In genomic region chr2:53460347-53460746, GRCh38 we compare ENCODE assay signal across 16 cellular contexts.
DNase-seq lines count a peak whose midpoint lies in the region; ATAC-seq and TF ChIP-seq lines count a peak whose summit lies in the region.
"Had no signal": no experiment of that assay in that cellular context is flagged by ENCODE, and none has a peak within 500 bp of the region (broad histone marks: within the 10 kb centered on the region; RNA-seq: fewer than 3 reads in every experiment).

No MANE protein-coding gene starts in this region.

- intact Hi-C loops in naive thymus-derived CD4-positive, alpha-beta T cell (cut with micrococcal nuclease) = no loop called here

- TF ChIP-seq RAD21 in liver (IDR thresholded peaks at IDR 0.05) = peak in 1 of 2 donors; percentile 47

- POLR2A ChIA-PET in naive thymus-derived CD4-positive, alpha-beta T cell (lab: Charles Lee) = no interaction called here

- CTCF ChIA-PET in naive thymus-derived CD4-positive, alpha-beta T cell (lab: Charles Lee) = no interaction called here

- H3K4me3 Mint-ChIP-seq in activated T-helper 17 cell treated with anti-CD3 and anti-CD28 coated beads, Interleukin-2, amount 50 U/mL, for 72 hours = no peak overlapping the region
- H3K4me3 Mint-ChIP-seq in endothelial cell (ENCODE audit: unreplicated experiment) = no peak overlapping the region
- H3K4me3 Mint-ChIP-seq in naive thymus-derived CD4-positive, alpha-beta T cell = no peak overlapping the region
- H3K4me3 Mint-ChIP-seq: activated naive CD8-positive, alpha-beta T cell; GM23338 had no signal

- H3K9ac ChIP-seq in liver (ENCODE audit: low read depth in 1 of 2, low read length in 2 of 2) = no peak overlapping the region
- H3K9ac ChIP-seq: parathyroid adenoma had no signal

- peak; percentile 11 for ATAC-seq in activated T-helper 17 cell treated with anti-CD3 and anti-CD28 coated beads, Interleukin-2, amount 50 U/mL, for 72 hours (replicated peaks)
- ATAC-seq in naive thymus-derived CD4-positive, alpha-beta T cell = no peak
- no peak for ATAC-seq in HG03045 (IDR thresholded peaks at IDR 0.05; ENCODE audit: unreplicated experiment)
- ATAC-seq: GM23338, SK-N-SH treated with all-trans-retinoic acid at 6 μM for 48 hours had no signal

- no peak overlapping the region for H3K27ac Mint-ChIP-seq in activated T-helper 17 cell treated with anti-CD3 and anti-CD28 coated beads, Interleukin-2, amount 50 U/mL, for 72 hours
- no peak overlapping the region for H3K27ac Mint-ChIP-seq in endothelial cell (ENCODE audit: unreplicated experiment)
- H3K27ac Mint-ChIP-seq in naive thymus-derived CD4-positive, alpha-beta T cell = no peak overlapping the region
- H3K27ac Mint-ChIP-seq: activated naive CD8-positive, alpha-beta T cell; GM23338 had no signal

- 88% methylated on average over 1 of the region's 1 CpG for WGBS in liver

- H3K36me3 Mint-ChIP-seq in activated T-helper 17 cell treated with anti-CD3 and anti-CD28 coated beads, Interleukin-2, amount 50 U/mL, for 72 hours (ENCODE audit: low read depth) = no peaks in the 10 kb centered on the region
- no peaks in the 10 kb centered on the region for H3K36me3 Mint-ChIP-seq in endothelial cell (ENCODE audit: low read depth, unreplicated experiment)
- H3K36me3 Mint-ChIP-seq in naive thymus-derived CD4-positive, alpha-beta T cell = no peaks in the 10 kb centered on the region
- H3K36me3 Mint-ChIP-seq: activated naive CD8-positive, alpha-beta T cell had no signal

- H3K4me1 Mint-ChIP-seq in activated T-helper 17 cell treated with anti-CD3 and anti-CD28 coated beads, Interleukin-2, amount 50 U/mL, for 72 hours = no peaks in the 10 kb centered on the region
- H3K4me1 Mint-ChIP-seq in endothelial cell (ENCODE audit: unreplicated experiment) = no peaks in the 10 kb centered on the region
- H3K4me1 Mint-ChIP-seq in naive thymus-derived CD4-positive, alpha-beta T cell = no peaks in the 10 kb centered on the region

- no peak overlapping the region for H3K4me3 ChIP-seq in Jurkat, Clone E6-1 (ENCODE audit: low read length)
- H3K4me3 ChIP-seq in liver (ENCODE audit: low read depth in 1 of 3, low read length in 3 of 3) = no peak overlapping the region
- no peak overlapping the region for H3K4me3 ChIP-seq in naive thymus-derived CD4-positive, alpha-beta T cell (ENCODE audit: low read length)
- H3K4me3 ChIP-seq: coronary artery, GM23338 had no signal

- H3K27me3 ChIP-seq in liver (ENCODE audit: control insufficient read depth in 4 of 4, insufficient read depth in 4 of 4, low read length in 3 of 4) = no peaks in the 10 kb centered on the region
- H3K27me3 ChIP-seq in naive thymus-derived CD4-positive, alpha-beta T cell (ENCODE audit: control insufficient read depth in 2 of 2, insufficient read depth in 2 of 2, low read length in 2 of 2) = no peaks in the 10 kb centered on the region

- DNase-seq in NCI-H2029 (lab: John Stamatoyannopoulos, UW) (peak; percentile 43), NCI-H2029 treated with DMSO at 0.1 percent for 48 hours (lab: John Stamatoyannopoulos, UW) (no peak), endothelial cell (ENCODE audit: low spot score) (no peak)
- DNase-seq in Jurkat, Clone E6-1 (ENCODE audit: low read depth, low spot score) = peak; percentile 11
- DNase-seq in naive thymus-derived CD4-positive, alpha-beta T cell = no peak
- DNase-seq: DMS79, MM.1S, WERI-Rb-1 had no signal

- no peaks in the 10 kb centered on the region for H3K36me3 ChIP-seq in liver (ENCODE audit: control insufficient read depth in 4 of 4, insufficient read depth in 3 of 4, low read depth in 1 of 4, low read length in 3 of 4)
- H3K36me3 ChIP-seq in naive thymus-derived CD4-positive, alpha-beta T cell (ENCODE audit: control insufficient read depth in 2 of 3, insufficient read depth in 3 of 3, low read length in 3 of 3) = no peaks in the 10 kb centered on the region
- H3K36me3 ChIP-seq: WERI-Rb-1 had no signal

- no peaks in the 10 kb centered on the region for H3K27me3 Mint-ChIP-seq in activated T-helper 17 cell treated with anti-CD3 and anti-CD28 coated beads, Interleukin-2, amount 50 U/mL, for 72 hours
- H3K27me3 Mint-ChIP-seq in endothelial cell (ENCODE audit: unreplicated experiment) = peaks cover 7% of the 10 kb centered on the region
- peaks cover 0 to 8% (median 2%) of the 10 kb centered on the region in 5 donors for H3K27me3 Mint-ChIP-seq in naive thymus-derived CD4-positive, alpha-beta T cell

- no peaks in the 10 kb centered on the region for H3K9me3 ChIP-seq in liver (ENCODE audit: control insufficient read depth in 4 of 4, low read length in 3 of 4)
- no peaks in the 10 kb centered on the region for H3K9me3 ChIP-seq in naive thymus-derived CD4-positive, alpha-beta T cell (ENCODE audit: control insufficient read depth in 2 of 3, low read length in 3 of 3)

- TF ChIP-seq CTCF in liver (IDR thresholded peaks at IDR 0.05; ENCODE audit: low read depth, low read length, missing input control) = no peak
- no peak for TF ChIP-seq CTCF in endothelial cell (IDR thresholded peaks at IDR 0.05; ENCODE audit: unreplicated experiment)

- H3K9me3 Mint-ChIP-seq in activated T-helper 17 cell treated with anti-CD3 and anti-CD28 coated beads, Interleukin-2, amount 50 U/mL, for 72 hours = peaks cover 9% of the 10 kb centered on the region
- no peaks in the 10 kb centered on the region for H3K9me3 Mint-ChIP-seq in endothelial cell (ENCODE audit: unreplicated experiment)
- H3K9me3 Mint-ChIP-seq in naive thymus-derived CD4-positive, alpha-beta T cell = peaks cover 0 to 4% (median 0%) of the 10 kb centered on the region in 11 donors
- H3K9me3 Mint-ChIP-seq: GM23338 had no signal

- H3K27ac ChIP-seq in liver (ENCODE audit: low read depth in 1 of 2, low read length in 2 of 2) = no peak overlapping the region
- no peak overlapping the region for H3K27ac ChIP-seq in naive thymus-derived CD4-positive, alpha-beta T cell (ENCODE audit: low read depth, low read length)
- H3K27ac ChIP-seq: coronary artery, parathyroid adenoma, WERI-Rb-1 had no signal

- H3K4me1 ChIP-seq in liver (ENCODE audit: control insufficient read depth in 4 of 4, insufficient read depth in 4 of 4, low read length in 3 of 4) = no peaks in the 10 kb centered on the region
- H3K4me1 ChIP-seq in naive thymus-derived CD4-positive, alpha-beta T cell (ENCODE audit: control insufficient read depth in 2 of 2, insufficient read depth in 2 of 2, low read length in 2 of 2) = no peaks in the 10 kb centered on the region
- H3K4me1 ChIP-seq: parathyroid adenoma had no signal

TF ChIP-seq in liver, 16 proteins besides CTCF, POLR2A, EP300 and RAD21 (continues in another document):
- no peak for TF ChIP-seq FOXA1 (IDR thresholded peaks at IDR 0.05)
- TF ChIP-seq NR2F2 (IDR thresholded peaks at IDR 0.05) = no peak
- TF ChIP-seq RXRA (IDR thresholded peaks at IDR 0.05) = peak in 1 of 2 donors; percentile 10
- TF ChIP-seq HNF4G (IDR thresholded peaks at IDR 0.05) = no peak
- TF ChIP-seq, protein P1, sequence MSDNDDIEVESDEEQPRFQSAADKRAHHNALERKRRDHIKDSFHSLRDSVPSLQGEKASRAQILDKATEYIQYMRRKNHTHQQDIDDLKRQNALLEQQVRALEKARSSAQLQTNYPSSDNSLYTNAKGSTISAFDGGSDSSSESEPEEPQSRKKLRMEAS (IDR thresholded peaks at IDR 0.05) = no peak
- no peak for TF ChIP-seq EGR1 (IDR thresholded peaks at IDR 0.05; ENCODE audit: low read depth in 2 of 2)
- peak in 1 of 2 donors; percentile 34 for TF ChIP-seq JUND (IDR thresholded peaks at IDR 0.05)
- TF ChIP-seq HNF4A (conservative IDR thresholded peaks at IDR 0.05) = peak; percentile 49
- TF ChIP-seq, protein P2, sequence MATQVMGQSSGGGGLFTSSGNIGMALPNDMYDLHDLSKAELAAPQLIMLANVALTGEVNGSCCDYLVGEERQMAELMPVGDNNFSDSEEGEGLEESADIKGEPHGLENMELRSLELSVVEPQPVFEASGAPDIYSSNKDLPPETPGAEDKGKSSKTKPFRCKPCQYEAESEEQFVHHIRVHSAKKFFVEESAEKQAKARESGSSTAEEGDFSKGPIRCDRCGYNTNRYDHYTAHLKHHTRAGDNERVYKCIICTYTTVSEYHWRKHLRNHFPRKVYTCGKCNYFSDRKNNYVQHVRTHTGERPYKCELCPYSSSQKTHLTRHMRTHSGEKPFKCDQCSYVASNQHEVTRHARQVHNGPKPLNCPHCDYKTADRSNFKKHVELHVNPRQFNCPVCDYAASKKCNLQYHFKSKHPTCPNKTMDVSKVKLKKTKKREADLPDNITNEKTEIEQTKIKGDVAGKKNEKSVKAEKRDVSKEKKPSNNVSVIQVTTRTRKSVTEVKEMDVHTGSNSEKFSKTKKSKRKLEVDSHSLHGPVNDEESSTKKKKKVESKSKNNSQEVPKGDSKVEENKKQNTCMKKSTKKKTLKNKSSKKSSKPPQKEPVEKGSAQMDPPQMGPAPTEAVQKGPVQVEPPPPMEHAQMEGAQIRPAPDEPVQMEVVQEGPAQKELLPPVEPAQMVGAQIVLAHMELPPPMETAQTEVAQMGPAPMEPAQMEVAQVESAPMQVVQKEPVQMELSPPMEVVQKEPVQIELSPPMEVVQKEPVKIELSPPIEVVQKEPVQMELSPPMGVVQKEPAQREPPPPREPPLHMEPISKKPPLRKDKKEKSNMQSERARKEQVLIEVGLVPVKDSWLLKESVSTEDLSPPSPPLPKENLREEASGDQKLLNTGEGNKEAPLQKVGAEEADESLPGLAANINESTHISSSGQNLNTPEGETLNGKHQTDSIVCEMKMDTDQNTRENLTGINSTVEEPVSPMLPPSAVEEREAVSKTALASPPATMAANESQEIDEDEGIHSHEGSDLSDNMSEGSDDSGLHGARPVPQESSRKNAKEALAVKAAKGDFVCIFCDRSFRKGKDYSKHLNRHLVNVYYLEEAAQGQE (IDR thresholded peaks at IDR 0.05) = no peak
- TF ChIP-seq ATF3 (IDR thresholded peaks at IDR 0.05) = no peak
- no peak for TF ChIP-seq TAF1 (conservative IDR thresholded peaks at IDR 0.05)
- no peak for TF ChIP-seq YY1 (IDR thresholded peaks at IDR 0.05)

Comparison
In these comparisons a context has a peak if more than half of its experiments do, and no peak if none do; other contexts are left out.
1. DNase-seq: peak in NCI-H2029 (single experiment) and Jurkat, Clone E6-1 (single experiment); none in NCI-H2029 treated with DMSO at 0.1 percent for 48 hours (single experiment), endothelial cell (single experiment) and naive thymus-derived CD4-positive, alpha-beta T cell (0 of 9).